Comparison of ENCODE assay signal across 17 cellular contexts in the genomic region with DNA sequence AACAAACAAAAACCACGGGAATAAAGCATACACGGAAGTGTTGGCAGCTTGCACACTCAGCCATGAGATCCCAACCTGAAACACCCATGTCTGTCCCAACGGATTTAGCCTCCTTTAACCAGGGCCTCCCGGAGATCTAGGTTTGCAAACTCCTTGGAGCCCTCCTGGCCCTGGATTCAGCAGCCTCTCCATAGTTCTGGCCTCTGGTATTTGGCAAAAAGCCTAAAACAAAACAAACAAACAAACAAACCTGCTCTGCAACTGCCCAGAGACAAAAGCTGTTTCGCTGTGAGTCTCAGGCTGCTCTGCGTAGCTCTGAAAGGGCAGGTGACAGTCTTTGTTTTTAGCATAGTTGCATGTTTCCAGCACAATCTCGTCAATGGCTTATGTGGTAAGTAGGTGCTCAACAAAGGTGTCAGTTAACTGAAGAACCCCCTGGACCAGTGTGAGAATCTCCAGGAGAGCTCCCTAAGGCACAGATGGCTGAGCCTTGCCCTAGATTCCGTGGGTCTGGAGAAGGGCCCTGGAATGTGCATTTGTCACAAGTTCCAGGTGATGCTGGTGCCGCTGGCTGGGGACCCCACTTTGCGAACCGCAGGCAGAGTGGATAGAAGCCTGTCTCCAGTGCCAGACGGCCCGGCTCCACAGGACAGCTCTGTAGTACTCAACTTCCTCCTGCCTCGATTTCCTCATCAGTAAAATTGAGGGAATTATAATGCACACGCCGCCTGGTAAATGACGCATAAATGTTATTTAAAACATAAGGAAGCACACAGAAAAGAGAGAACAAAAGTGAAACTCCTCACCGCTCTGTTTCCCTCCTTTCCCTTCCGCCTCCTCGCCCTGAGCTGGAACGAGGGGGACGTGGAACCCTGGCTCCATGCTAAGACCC.
DNase-seq lines count a peak whose midpoint lies in the region; ATAC-seq, FAIRE-seq and TF ChIP-seq lines count a peak whose summit lies in the region.
"Had no signal": no experiment of that assay in that cellular context is flagged by ENCODE, and none has a peak within 500 bp of the region (broad histone marks: within the 10 kb centered on the region; RNA-seq: fewer than 3 reads in every experiment).

No MANE protein-coding gene starts in this region.

- 65 to 66% methylated on average over 22 of the region's 22 CpGs for WGBS in pancreas, 2 donors

- BruUV-seq in Calu3 (replicated peaks; lab: Mats Ljungman, UMichigan) = TSS peak; percentile 9

- intact Hi-C loops in Calu3 (cut with micrococcal nuclease; ENCODE audit: unreplicated experiment) (no loop called here), pancreas (cut with DNase I) (loop anchor here in 1 of 3 donors (10.0 kb wide), 1 partner anchor 74 kb away; no protein-coding TSS in a partner anchor)

- no peaks in the 10 kb centered on the region for H3K27me3 ChIP-seq in pancreas
- H3K27me3 ChIP-seq: BLaER1 treated with 17β-estradiol and CSF1 and Interleukin-3, amounts not matched to agents 10 nM and 100 nM had no signal

- peaks cover 69% of the 10 kb centered on the region for H3K4me1 Mint-ChIP-seq in Calu3 (ENCODE audit: low read depth, unreplicated experiment)
- H3K4me1 Mint-ChIP-seq in WTC11 = peaks cover 42% of the 10 kb centered on the region
- H3K4me1 Mint-ChIP-seq: T-cell had no signal

- no peaks in the 10 kb centered on the region for H3K9me3 ChIP-seq in pancreas
- H3K9me3 ChIP-seq: BLaER1 treated with 17β-estradiol and CSF1 and Interleukin-3, amounts not matched to agents 10 nM and 100 nM; heart right ventricle had no signal

- TF ChIP-seq CTCF in Calu3 (IDR thresholded peaks at IDR 0.05; ENCODE audit: unreplicated experiment) = no peak
- no peak for TF ChIP-seq CTCF in WTC11 (IDR thresholded peaks at IDR 0.05)
- no peak for TF ChIP-seq CTCF in pancreas (IDR thresholded peaks at IDR 0.05)

- peak overlapping the region; percentile 58 to 99 (median 96) for H3K27ac ChIP-seq in pancreas
- H3K27ac ChIP-seq: BLaER1 treated with 17β-estradiol and CSF1 and Interleukin-3, amounts not matched to agents 10 nM and 100 nM; heart right ventricle had no signal

- peaks cover 41 to 52% (median 52%) of the 10 kb centered on the region in 3 donors for H3K4me1 ChIP-seq in pancreas
- H3K4me1 ChIP-seq: BLaER1 treated with 17β-estradiol and CSF1 and Interleukin-3, amounts not matched to agents 10 nM and 100 nM had no signal

- no peak overlapping the region for H3K4me3 ChIP-seq in pancreas
- H3K4me3 ChIP-seq: BLaER1 treated with 17β-estradiol and CSF1 and Interleukin-3, amounts not matched to agents 10 nM and 100 nM; heart right ventricle had no signal

- no peaks in the 10 kb centered on the region for H3K36me3 ChIP-seq in pancreas
- H3K36me3 ChIP-seq: BLaER1 treated with 17β-estradiol and CSF1 and Interleukin-3, amounts not matched to agents 10 nM and 100 nM; heart right ventricle had no signal

- peaks cover 25% of the 10 kb centered on the region for H3K36me3 Mint-ChIP-seq in Calu3 (ENCODE audit: insufficient read depth, unreplicated experiment)
- no peaks in the 10 kb centered on the region for H3K36me3 Mint-ChIP-seq in WTC11
- H3K36me3 Mint-ChIP-seq: T-cell had no signal

- no peak for FAIRE-seq in pancreas (lab: Jason Lieb, UNC)
- FAIRE-seq: astrocyte had no signal

- no peak for ATAC-seq in WTC11
- ATAC-seq in pancreas = no peak
- ATAC-seq in HG03280 (IDR thresholded peaks at IDR 0.05; ENCODE audit: unreplicated experiment) = no peak
- no peak for ATAC-seq in GM19467 (IDR thresholded peaks at IDR 0.05; ENCODE audit: unreplicated experiment)
- ATAC-seq: activated T-cell treated with anti-CD3 and anti-CD28 coated beads, Interleukin-2, amount 50 U/mL, for 72 hours; heart right ventricle; left ventricle myocardium superior; T-cell had no signal

- H3K27ac Mint-ChIP-seq in Calu3 (ENCODE audit: unreplicated experiment) (peak overlapping the region; percentile 85), WTC11 (peak overlapping the region; percentile 32; the same call in 1 of the 2 replicates)
- H3K27ac Mint-ChIP-seq: activated T-cell treated with anti-CD3 and anti-CD28 coated beads, Interleukin-2, amount 50 U/mL, for 72 hours; T-cell had no signal

- H3K9me3 Mint-ChIP-seq in Calu3 (ENCODE audit: low read depth, unreplicated experiment) = no peaks in the 10 kb centered on the region
- H3K9me3 Mint-ChIP-seq in WTC11 = peaks cover 3% of the 10 kb centered on the region; the same call in 1 of the 2 replicates
- H3K9me3 Mint-ChIP-seq: activated T-cell treated with anti-CD3 and anti-CD28 coated beads, Interleukin-2, amount 50 U/mL, for 72 hours; T-cell had no signal

- DNase-seq in Calu3 = peak; percentile 28
- peak; percentile 56 for DNase-seq in NCI-H1105 treated with DMSO at 0.1 percent for 48 hours (lab: John Stamatoyannopoulos, UW)
- no peak for DNase-seq in WTC11 (ENCODE audit: low spot score)
- DNase-seq in pancreas = peak in 1 of 6 donors; percentile 41
- no peak for DNase-seq in putamen (ENCODE audit: low spot score)
- DNase-seq in T-helper 1 cell = no peak
- DNase-seq: activated CD4-positive, alpha-beta T cell treated with anti-CD3 and anti-CD28 coated beads for 4 hours; activated T-cell treated with anti-CD3 and anti-CD28 coated beads, Interleukin-2, amount 50 U/mL, for 72 hours; heart right ventricle; left ventricle myocardium superior; NCI-H1092 treated with DMSO at 0.1 percent for 48 hours; NK-92 treated with Interleukin-12 subunit alpha and Interleukin-12 subunit beta, amount 100 ng/mL, for 24 hours; T-cell had no signal

- H3K27me3 Mint-ChIP-seq in Calu3 (ENCODE audit: unreplicated experiment) (no peaks in the 10 kb centered on the region), WTC11 (ENCODE audit: low read depth) (no peaks in the 10 kb centered on the region; the same call in 1 of the 2 replicates)

- CTCF ChIA-PET in Calu3 (lab: Charles Lee) (interaction anchor here (1.4 to 1.7 kb wide), 2 partner anchors 35 to 98 kb away, joined by 4 to 5 read pairs; no protein-coding TSS in a partner anchor), WTC11 (lab: Charles Lee) (interaction anchor here (1.0 to 2.6 kb wide), 2 partner anchors 68 to 136 kb away, joined by 4 to 10 read pairs; no protein-coding TSS in a partner anchor)

- POLR2A ChIA-PET in WTC11 (lab: Charles Lee) = interaction anchor here (0.7 kb wide), 1 partner anchor 46 kb away, joined by 3 read pairs; no protein-coding TSS in a partner anchor

- H3K4me3 Mint-ChIP-seq in Calu3 (ENCODE audit: low read depth, unreplicated experiment) (peak overlapping the region; percentile 63), WTC11 (no peak overlapping the region)
- H3K4me3 Mint-ChIP-seq: activated T-cell treated with anti-CD3 and anti-CD28 coated beads, Interleukin-2, amount 50 U/mL, for 72 hours; T-cell had no signal

TF ChIP-seq in WTC11, 78 proteins besides CTCF, POLR2A, EP300 and RAD21:
- TF ChIP-seq SOX15 (CRISPR knock-in tag; IDR thresholded peaks at IDR 0.05) = no peak
- no peak for TF ChIP-seq ZNF232 (CRISPR knock-in tag; IDR thresholded peaks at IDR 0.05)
- TF ChIP-seq FOXP1 (CRISPR knock-in tag; IDR thresholded peaks at IDR 0.05; ENCODE audit: borderline replicate concordance) = no peak
- TF ChIP-seq SMAD4 (CRISPR knock-in tag; IDR thresholded peaks at IDR 0.05) = no peak
- TF ChIP-seq GTF2I (CRISPR knock-in tag; conservative IDR thresholded peaks at IDR 0.05) = no peak
- TF ChIP-seq TEAD1 (CRISPR knock-in tag; IDR thresholded peaks at IDR 0.05) = no peak
- TF ChIP-seq ZNF671 (CRISPR knock-in tag; IDR thresholded peaks at IDR 0.05) = no peak
- TF ChIP-seq, protein P1, sequence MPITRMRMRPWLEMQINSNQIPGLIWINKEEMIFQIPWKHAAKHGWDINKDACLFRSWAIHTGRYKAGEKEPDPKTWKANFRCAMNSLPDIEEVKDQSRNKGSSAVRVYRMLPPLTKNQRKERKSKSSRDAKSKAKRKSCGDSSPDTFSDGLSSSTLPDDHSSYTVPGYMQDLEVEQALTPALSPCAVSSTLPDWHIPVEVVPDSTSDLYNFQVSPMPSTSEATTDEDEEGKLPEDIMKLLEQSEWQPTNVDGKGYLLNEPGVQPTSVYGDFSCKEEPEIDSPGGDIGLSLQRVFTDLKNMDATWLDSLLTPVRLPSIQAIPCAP (CRISPR knock-in tag; IDR thresholded peaks at IDR 0.05) = no peak
- no peak for TF ChIP-seq GABPB1 (CRISPR knock-in tag; IDR thresholded peaks at IDR 0.05)
- no peak for TF ChIP-seq GRHL2 (CRISPR knock-in tag; IDR thresholded peaks at IDR 0.05; ENCODE audit: insufficient replicate concordance, severe bottlenecking)

Comparison
In these comparisons a context has a peak if more than half of its experiments do, and no peak if none do; other contexts are left out.
1. DNase-seq: peak in Calu3 (single experiment) and NCI-H1105 treated with DMSO at 0.1 percent for 48 hours (single experiment); none in WTC11 (single experiment), putamen (single experiment) and T-helper 1 cell (0 of 5).